Comparison of ENCODE assay signal across 13 cellular contexts in genomic region chr19:40144151-40144550, GRCh38. TPM values are rescaled to one million over a fixed set of nuclear protein-coding genes. Genes with fewer than 3 reads are reported as not detected.
DNase-seq lines count a peak whose midpoint lies in the region; ATAC-seq and TF ChIP-seq lines count a peak whose summit lies in the region.
"Had no signal": no experiment of that assay in that cellular context is flagged by ENCODE, and none has a peak within 500 bp of the region (broad histone marks: within the 10 kb centered on the region; RNA-seq: fewer than 3 reads in every experiment).

No MANE protein-coding gene starts in this region.

- no peak for TF ChIP-seq POLR2A in prostate gland (IDR thresholded peaks at IDR 0.05)

- no peaks in the 10 kb centered on the region for H3K36me3 ChIP-seq in CD8-positive, alpha-beta T cell (ENCODE audit: insufficient read depth, low read length)
- H3K36me3 ChIP-seq in prostate gland: no peaks in the 10 kb centered on the region
- H3K36me3 ChIP-seq: transverse colon had no signal

- no peak overlapping the region for H3K27ac ChIP-seq in CD8-positive, alpha-beta T cell (ENCODE audit: low read depth, low read length)
- H3K27ac ChIP-seq in H9 (ENCODE audit: insufficient read length, low read depth, low read length) (no peak overlapping the region), prostate gland (no peak overlapping the region)

- no peak overlapping the region for H4K91ac ChIP-seq in H9 (ENCODE audit: insufficient read length, low read depth, low read length)

- H3K9ac ChIP-seq in H9 (ENCODE audit: extremely low read depth, insufficient read length, low read length): no peak overlapping the region

- H3K4me3 ChIP-seq in CD8-positive, alpha-beta T cell (ENCODE audit: low read depth, low read length): peak overlapping the region; percentile 32
- no peak overlapping the region for H3K4me3 ChIP-seq in prostate gland
- H3K4me3 ChIP-seq: transverse colon had no signal

- TF ChIP-seq CTCF in CD8-positive, alpha-beta T cell (IDR thresholded peaks at IDR 0.05): no peak
- TF ChIP-seq CTCF in H9 (conservative IDR thresholded peaks at IDR 0.05) (no peak), natural killer cell (IDR thresholded peaks at IDR 0.05) (no peak), prostate gland (IDR thresholded peaks at IDR 0.05) (no peak), MCF 10A (IDR thresholded peaks at IDR 0.05; ENCODE audit: unreplicated experiment) (no peak)

- H4K5ac ChIP-seq in H9 (ENCODE audit: insufficient read length, low read depth, low read length): no peak overlapping the region

- H3K36me3 Mint-ChIP-seq in CD8-positive, alpha-beta T cell: no peaks in the 10 kb centered on the region
- H3K36me3 Mint-ChIP-seq in H9 (ENCODE audit: insufficient read depth in 1 of 3, low read depth in 3 of 3) (no peaks in the 10 kb centered on the region), natural killer cell (no peaks in the 10 kb centered on the region), MCF 10A (ENCODE audit: insufficient read depth, unreplicated experiment) (no peaks in the 10 kb centered on the region)
- no peaks in the 10 kb centered on the region for H3K36me3 Mint-ChIP-seq in activated CD4-positive, alpha-beta memory T cell treated with anti-CD3 and anti-CD28 coated beads, Interleukin-2, amount 10 ng/mL, durations not matched to agents 7 days and 5 days (ENCODE audit: low read depth)

- peak in 2 of 7 experiments; percentile 20 to 26 for DNase-seq in CD8-positive, alpha-beta T cell
- DNase-seq in H9 (no peak), natural killer cell (no peak), prostate gland (ENCODE audit: low spot score) (no peak), MCF 10A (ENCODE audit: unreplicated experiment) (no peak)
- no peak for DNase-seq in activated CD4-positive, alpha-beta memory T cell treated with anti-CD3 and anti-CD28 coated beads, Interleukin-2, amount 10 ng/mL, durations not matched to agents 7 days and 5 days
- DNase-seq: effector CD4-positive, alpha-beta T cell; foreskin melanocyte; kidney; NCI-H2029 had no signal

- H4K20me1 ChIP-seq in H9 (ENCODE audit: control insufficient read depth, insufficient read depth, insufficient read length): no peaks in the 10 kb centered on the region

- H3K4me2 ChIP-seq in H9 (ENCODE audit: insufficient read depth, insufficient read length, low read length): no peak overlapping the region

- H2BK120ac ChIP-seq in H9 (ENCODE audit: low read depth, low read length, poor library complexity, severe bottlenecking): no peak overlapping the region

- H3K23ac ChIP-seq in H9 (ENCODE audit: insufficient read length, low read depth, low read length): no peak overlapping the region

- H3T11ph ChIP-seq in H9 (ENCODE audit: low read length): no peak overlapping the region

- no peak overlapping the region for H2BK20ac ChIP-seq in H9 (ENCODE audit: low read depth, low read length, poor library complexity, severe bottlenecking)

- H2AFZ ChIP-seq in H9 (ENCODE audit: low read length): peak overlapping the region; percentile 53

- no peak overlapping the region for H3K14ac ChIP-seq in H9 (ENCODE audit: insufficient read depth, low read length)

- ATAC-seq in CD8-positive, alpha-beta T cell: peak; percentile 80
- ATAC-seq in natural killer cell (peak; percentile 68 to 84 (median 80)), GM18517 (IDR thresholded peaks at IDR 0.05; ENCODE audit: unreplicated experiment) (no peak)

- no peaks in the 10 kb centered on the region for H3K79me1 ChIP-seq in H9 (ENCODE audit: insufficient read depth, low read depth, low read length, poor library complexity, severe bottlenecking)

- no peaks in the 10 kb centered on the region for H3K27me3 Mint-ChIP-seq in CD8-positive, alpha-beta T cell (ENCODE audit: low read depth)
- H3K27me3 Mint-ChIP-seq in H9 (ENCODE audit: low read depth) (peaks cover 2% of the 10 kb centered on the region; the same call in 1 of the 2 replicates), natural killer cell (ENCODE audit: low read depth in 2 of 2) (no peaks in the 10 kb centered on the region), MCF 10A (ENCODE audit: insufficient read depth, unreplicated experiment) (no peaks in the 10 kb centered on the region)
- H3K27me3 Mint-ChIP-seq in activated CD4-positive, alpha-beta memory T cell treated with anti-CD3 and anti-CD28 coated beads, Interleukin-2, amount 10 ng/mL, durations not matched to agents 7 days and 5 days: no peaks in the 10 kb centered on the region

- no CpG with 5 or more reads among the region's 5 CpGs for WGBS in H9 (ENCODE audit: extremely low coverage, insufficient read length, low lambda C conversion rate)
- WGBS in prostate gland: 24% methylated on average over 5 of the region's 5 CpGs

- H3K18ac ChIP-seq in H9 (ENCODE audit: insufficient read length, low read depth, low read length): no peak overlapping the region

- no peak overlapping the region for H2AK5ac ChIP-seq in H9 (ENCODE audit: insufficient read length, low read length)

- H3K27me3 ChIP-seq in CD8-positive, alpha-beta T cell (ENCODE audit: insufficient read depth, low read length): no peaks in the 10 kb centered on the region
- H3K27me3 ChIP-seq in H9 (ENCODE audit: insufficient read depth, low read length) (no peaks in the 10 kb centered on the region), prostate gland (replicated peaks; ENCODE audit: insufficient read depth) (peaks cover 4% of the 10 kb centered on the region)

- H3K79me2 ChIP-seq in H9 (ENCODE audit: insufficient read depth, low read length): no peaks in the 10 kb centered on the region

- H2BK12ac ChIP-seq in H9 (ENCODE audit: insufficient read length, low read depth, low read length): no peak overlapping the region

- no peak overlapping the region for H2BK5ac ChIP-seq in H9 (ENCODE audit: insufficient read length, low read length)

- H2BK15ac ChIP-seq in H9 (ENCODE audit: low read depth, low read length): no peak overlapping the region

- H3K23me2 ChIP-seq in H9 (ENCODE audit: insufficient read length, low read depth, low read length, poor library complexity, severe bottlenecking): no peaks in the 10 kb centered on the region

- BruUV-seq in MCF 10A (replicated peaks; lab: Mats Ljungman, UMichigan): no TSS peak

- H3K9me3 Mint-ChIP-seq in CD8-positive, alpha-beta T cell: no peaks in the 10 kb centered on the region
- H3K9me3 Mint-ChIP-seq in H9 (peaks cover 4 to 6% of the 10 kb centered on the region in 2 experiments; a peak in 1 of 5 replicates), natural killer cell (no peaks in the 10 kb centered on the region), MCF 10A (ENCODE audit: unreplicated experiment) (no peaks in the 10 kb centered on the region)
- no peaks in the 10 kb centered on the region for H3K9me3 Mint-ChIP-seq in activated CD4-positive, alpha-beta memory T cell treated with anti-CD3 and anti-CD28 coated beads, Interleukin-2, amount 10 ng/mL, durations not matched to agents 7 days and 5 days
- H3K9me3 Mint-ChIP-seq: nephron had no signal

- peaks cover 45% of the 10 kb centered on the region for H3K4me1 Mint-ChIP-seq in CD8-positive, alpha-beta T cell (ENCODE audit: low read depth)
- H3K4me1 Mint-ChIP-seq in H9: no peaks in the 10 kb centered on the region
- H3K4me1 Mint-ChIP-seq in activated CD4-positive, alpha-beta memory T cell treated with anti-CD3 and anti-CD28 coated beads, Interleukin-2, amount 10 ng/mL, durations not matched to agents 7 days and 5 days: peaks cover 48% of the 10 kb centered on the region
- peaks cover 45 to 58% of the 10 kb centered on the region in 2 donors for H3K4me1 Mint-ChIP-seq in natural killer cell
- peaks cover 8% of the 10 kb centered on the region for H3K4me1 Mint-ChIP-seq in MCF 10A (ENCODE audit: insufficient read depth, unreplicated experiment)
- H3K4me1 Mint-ChIP-seq: nephron had no signal

- peaks cover 52% of the 10 kb centered on the region for H3K4me1 ChIP-seq in CD8-positive, alpha-beta T cell (ENCODE audit: insufficient read depth, low read length)
- H3K4me1 ChIP-seq in H9 (ENCODE audit: insufficient read depth, low read length) (no peaks in the 10 kb centered on the region), prostate gland (replicated peaks) (no peaks in the 10 kb centered on the region)

- H3K9me3 ChIP-seq in CD8-positive, alpha-beta T cell (ENCODE audit: low read length): no peaks in the 10 kb centered on the region
- H3K9me3 ChIP-seq in H9 (ENCODE audit: control insufficient read depth, low read depth, low read length) (no peaks in the 10 kb centered on the region), prostate gland (no peaks in the 10 kb centered on the region)
- H3K9me3 ChIP-seq: transverse colon had no signal

- H3K4me3 Mint-ChIP-seq in CD8-positive, alpha-beta T cell: peak overlapping the region; percentile 76
- no peak overlapping the region for H3K4me3 Mint-ChIP-seq in H9
- H3K4me3 Mint-ChIP-seq in activated CD4-positive, alpha-beta memory T cell treated with anti-CD3 and anti-CD28 coated beads, Interleukin-2, amount 10 ng/mL, durations not matched to agents 7 days and 5 days: peak overlapping the region; percentile 24
- peak overlapping the region; percentile 83 for H3K4me3 Mint-ChIP-seq in natural killer cell
- no peak overlapping the region for H3K4me3 Mint-ChIP-seq in MCF 10A (ENCODE audit: unreplicated experiment)
- H3K4me3 Mint-ChIP-seq: nephron had no signal

- H3K27ac Mint-ChIP-seq in CD8-positive, alpha-beta T cell: peak overlapping the region; percentile 85
- H3K27ac Mint-ChIP-seq in H9 (no peak overlapping the region), natural killer cell (peak overlapping the region; percentile 93 to 96), MCF 10A (ENCODE audit: low read depth, unreplicated experiment) (no peak overlapping the region)
- H3K27ac Mint-ChIP-seq in activated CD4-positive, alpha-beta memory T cell treated with anti-CD3 and anti-CD28 coated beads, Interleukin-2, amount 10 ng/mL, durations not matched to agents 7 days and 5 days: peak overlapping the region; percentile 86
- H3K27ac Mint-ChIP-seq: nephron had no signal

- no peak overlapping the region for H3K4ac ChIP-seq in H9 (ENCODE audit: low read depth, low read length)

- CTCF ChIA-PET in CD8-positive, alpha-beta T cell (lab: Charles Lee): interaction anchor here (0.6 to 9.9 kb wide), 4 partner anchors 18 to 76 kb away, joined by 3 to 176 read pairs (median 26); partner anchors contain the start of gene TTC9B
- CTCF ChIA-PET in activated CD4-positive, alpha-beta memory T cell treated with anti-CD3 and anti-CD28 coated beads, Interleukin-2, amount 10 ng/mL, durations not matched to agents 7 days and 5 days (lab: Charles Lee): interaction anchor here (0.7 to 2.1 kb wide), 8 partner anchors 11 to 805 kb away, joined by 3 to 7 read pairs (median 3); no protein-coding TSS in a partner anchor
- CTCF ChIA-PET in MCF 10A (lab: Yijun Ruan, JAX): interaction anchor here (0.7 to 1.8 kb wide), 4 partner anchors 16 to 407 kb away, joined by 3 to 5 read pairs (median 4); partner anchors contain the start of gene PSMC4

- H3K56ac ChIP-seq in H9 (ENCODE audit: insufficient read length, low read depth, low read length): no peak overlapping the region

- POLR2A ChIA-PET in CD8-positive, alpha-beta T cell (lab: Charles Lee): interaction anchor here (0.6 to 1.9 kb wide), 5 partner anchors 13 to 278 kb away, joined by 3 to 7 read pairs (median 4); partner anchors contain the start of gene MAP3K10
- POLR2A ChIA-PET in activated CD4-positive, alpha-beta memory T cell treated with anti-CD3 and anti-CD28 coated beads, Interleukin-2, amount 10 ng/mL, durations not matched to agents 7 days and 5 days (lab: Charles Lee): interaction anchor here (0.6 to 1.1 kb wide), 3 partner anchors 53 to 226 kb away, joined by 3 read pairs; partner anchors contain the start of gene ZNF780A
- POLR2A ChIA-PET in MCF 10A (lab: Yijun Ruan, JAX): interaction anchor here (0.6 kb wide), 1 partner anchor 362 kb away, joined by 3 read pairs; no protein-coding TSS in a partner anchor

- intact Hi-C loops in CD8-positive, alpha-beta T cell (cut with DNase I, micrococcal nuclease): loop anchor here (1.0 to 5.0 kb wide), 4 partner anchors 21 to 298 kb away; partner anchors contain the start of gene SERTAD3 (in 2 of the 2)
- intact Hi-C loops in natural killer cell (cut with micrococcal nuclease) (loop anchor here (2.0 to 10.0 kb wide), 2 partner anchors 21 to 141 kb away; partner anchors contain the start of gene AKT2), prostate gland (cut with DNase I) (no loop called here), MCF 10A (cut with micrococcal nuclease) (loop anchor here (10.0 kb wide), 2 partner anchors 381 to 491 kb away; no protein-coding TSS in a partner anchor)

- H4K8ac ChIP-seq in H9 (replicated peaks; ENCODE audit: insufficient read length, low read depth, low read length): no peak overlapping the region

RNA-seq across cellular contexts. Expression of gene MAP3K10, which starts 47.1 kb away (rescaled TPM):
- total RNA-seq in CD8-positive, alpha-beta T cell: 10 to 100 TPM; 26.4 to 27.7 TPM
- total RNA-seq in H9 (2021): 17.7 and 19.0 TPM in 2 replicates
- 10 to 100 TPM; 17.3 to 18.0 TPM for total RNA-seq in activated CD4-positive, alpha-beta memory T cell treated with anti-CD3 and anti-CD28 coated beads, Interleukin-2, amount 10 ng/mL, durations not matched to agents 7 days and 5 days
- 10 to 100 TPM; 27.1 to 39.0 (median 36.0) TPM for total RNA-seq in natural killer cell
- total RNA-seq in prostate gland: 10 to 100 TPM; 10.5 to 23.8 TPM
- total RNA-seq in MCF 10A (2022): 17.1 and 23.2 TPM in 2 replicates

RNA-seq across cellular contexts. Expression of gene ZNF780A, which starts 53.4 kb away (rescaled TPM):
- total RNA-seq in CD8-positive, alpha-beta T cell: 10 to 100 TPM; 10.6 to 11.6 TPM
- total RNA-seq in H9 (2021) (16.7 and 18.7 TPM in 2 replicates), natural killer cell (10 to 100 TPM; 15.1 to 17.0 (median 16.0) TPM), prostate gland (10 to 100 TPM; 18.4 to 23.4 TPM), MCF 10A (2022) (9.7 and 14.0 TPM in 2 replicates)
- total RNA-seq in activated CD4-positive, alpha-beta memory T cell treated with anti-CD3 and anti-CD28 coated beads, Interleukin-2, amount 10 ng/mL, durations not matched to agents 7 days and 5 days: 10 to 100 TPM; 21.3 to 25.3 TPM

Comparison
In these comparisons a context has a peak if more than half of its experiments do, and no peak if none do; other contexts are left out.
1. H3K27ac Mint-ChIP-seq: peak in CD8-positive, alpha-beta T cell (single experiment), activated CD4-positive, alpha-beta memory T cell treated with anti-CD3 and anti-CD28 coated beads, Interleukin-2, amount 10 ng/mL, durations not matched to agents 7 days and 5 days (single experiment) and natural killer cell (2 of 2); none in H9 (0 of 3) and MCF 10A (single experiment).
2. H3K4me3 Mint-ChIP-seq: peak in CD8-positive, alpha-beta T cell (single experiment), activated CD4-positive, alpha-beta memory T cell treated with anti-CD3 and anti-CD28 coated beads, Interleukin-2, amount 10 ng/mL, durations not matched to agents 7 days and 5 days (single experiment) and natural killer cell (single experiment); none in H9 (0 of 2) and MCF 10A (single experiment).